In genomic region chr3:158352551-158352950, GRCh38 we compare ENCODE assay signal across 15 cellular contexts.
A peak's percentile ranks its signal among the peaks of the same experiment; 100 is the strongest.
DNase-seq lines count a peak whose midpoint lies in the region; ATAC-seq and TF ChIP-seq lines count a peak whose summit lies in the region.
"Had no signal": no experiment of that assay in that cellular context is flagged by ENCODE, and none has a peak within 500 bp of the region (broad histone marks: within the 10 kb centered on the region; RNA-seq: fewer than 3 reads in every experiment).

No MANE protein-coding gene starts in this region.

- no peaks in the 10 kb centered on the region for H3K9me3 Mint-ChIP-seq in activated T-cell treated with anti-CD3 and anti-CD28 coated beads, Interleukin-2, amount 50 U/mL, for 4 hours
- H3K9me3 Mint-ChIP-seq: nephron had no signal

- ATAC-seq in GM18498 (IDR thresholded peaks at IDR 0.05; ENCODE audit: unreplicated experiment) (peak; percentile 53), HG02973 (IDR thresholded peaks at IDR 0.05; ENCODE audit: unreplicated experiment) (peak; percentile 47), GM18867 (IDR thresholded peaks at IDR 0.05; ENCODE audit: unreplicated experiment) (no peak), GM21528 (IDR thresholded peaks at IDR 0.05; ENCODE audit: low FRiP score, unreplicated experiment) (no peak)
- no peak for ATAC-seq in activated T-cell treated with anti-CD3 and anti-CD28 coated beads, Interleukin-2, amount 50 U/mL, for 4 hours

- H3K27me3 Mint-ChIP-seq in activated T-cell treated with anti-CD3 and anti-CD28 coated beads, Interleukin-2, amount 50 U/mL, for 4 hours (ENCODE audit: low read depth), result no peaks in the 10 kb centered on the region

- DNase-seq in NOMO-1 (lab: John Stamatoyannopoulos, UW; ENCODE audit: unreplicated experiment in 2 of 2) (peak; percentile 93 to 99), fibroblast of pulmonary artery (ENCODE audit: low read depth) (peak; percentile 41), mesenteric fat pad (ENCODE audit: low spot score) (no peak)
- no peak for DNase-seq in activated T-cell treated with anti-CD3 and anti-CD28 coated beads, Interleukin-2, amount 50 U/mL, for 4 hours
- DNase-seq: activated T-cell treated with anti-CD3 and anti-CD28 coated beads, Interleukin-2, amount 50 U/mL, for 1 hour; cerebellar nuclear complex; COR-L47; hypothalamus; NCI-H1930; SW 1271 had no signal

- no peak overlapping the region for H3K4me3 Mint-ChIP-seq in activated T-cell treated with anti-CD3 and anti-CD28 coated beads, Interleukin-2, amount 50 U/mL, for 4 hours
- H3K4me3 Mint-ChIP-seq: nephron had no signal

- TF ChIP-seq CTCF in fibroblast of pulmonary artery (IDR thresholded peaks at IDR 0.05; ENCODE audit: low read length, missing control alignments), result no peak

- H3K36me3 Mint-ChIP-seq in activated T-cell treated with anti-CD3 and anti-CD28 coated beads, Interleukin-2, amount 50 U/mL, for 4 hours (ENCODE audit: insufficient read depth), result no peaks in the 10 kb centered on the region

- H3K4me3 ChIP-seq in fibroblast of pulmonary artery (replicated peaks; ENCODE audit: low read depth, low read length), result no peak overlapping the region

- H3K4me1 Mint-ChIP-seq in activated T-cell treated with anti-CD3 and anti-CD28 coated beads, Interleukin-2, amount 50 U/mL, for 4 hours (ENCODE audit: low read depth), result no peaks in the 10 kb centered on the region
- H3K4me1 Mint-ChIP-seq: nephron had no signal

Comparison
In these comparisons a context has a peak if more than half of its experiments do, and no peak if none do; other contexts are left out.
1. ATAC-seq: peak in GM18498 (single experiment) and HG02973 (single experiment); none in activated T-cell treated with anti-CD3 and anti-CD28 coated beads, Interleukin-2, amount 50 U/mL, for 4 hours (0 of 2), GM18867 (single experiment) and GM21528 (single experiment).
2. DNase-seq: peak in NOMO-1 (2 of 2) and fibroblast of pulmonary artery (single experiment); none in activated T-cell treated with anti-CD3 and anti-CD28 coated beads, Interleukin-2, amount 50 U/mL, for 4 hours (single experiment) and mesenteric fat pad (single experiment).